17 cellular contexts compared by ENCODE assay signal in the genomic region with DNA sequence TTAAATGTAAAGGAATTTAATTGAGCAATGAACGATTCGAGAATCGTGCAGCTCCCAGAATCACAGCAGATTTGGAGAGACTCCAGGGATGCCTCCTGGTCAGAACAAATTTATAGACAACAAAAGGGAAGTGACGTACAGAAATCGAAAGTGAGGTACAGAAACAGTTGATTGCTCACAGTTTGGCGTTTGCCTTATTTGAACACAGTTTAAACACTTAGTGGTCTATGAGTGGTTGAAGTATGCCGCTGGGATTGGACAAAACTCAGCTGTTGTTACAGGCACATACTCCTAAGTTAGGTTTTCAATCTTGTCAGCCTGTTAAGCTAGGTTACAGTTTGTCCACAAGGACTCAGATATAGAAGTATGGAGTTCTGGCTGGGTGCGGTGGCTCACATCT.
DNase-seq lines count a peak whose midpoint lies in the region; ATAC-seq and TF ChIP-seq lines count a peak whose summit lies in the region.
"Had no signal": no experiment of that assay in that cellular context is flagged by ENCODE, and none has a peak within 500 bp of the region (broad histone marks: within the 10 kb centered on the region; RNA-seq: fewer than 3 reads in every experiment).

No MANE protein-coding gene starts in this region.

- TF ChIP-seq CTCF in NB4 (IDR thresholded peaks at IDR 0.05; ENCODE audit: low read depth, low read length) = no peak

- no peak for DNase-seq in activated naive CD8-positive, alpha-beta T cell treated with anti-CD3 and anti-CD28 coated beads, Interleukin-2, amount 10 ng/mL, durations not matched to agents 7 days and 5 days
- no peak for DNase-seq in activated naive CD8-positive, alpha-beta T cell treated with anti-CD3 and anti-CD28 coated beads for 36 hours
- DNase-seq in NB4 (ENCODE audit: low read depth) (peak; percentile 44), DMS114 treated with DMSO at 0.1 percent for 48 hours (lab: John Stamatoyannopoulos, UW; ENCODE audit: unreplicated experiment) (no peak), NCI-H2171 (lab: John Stamatoyannopoulos, UW) (no peak)
- DNase-seq: activated CD4-positive, alpha-beta T cell treated with anti-CD3 and anti-CD28 coated beads, Interleukin-2, amount 50 U/mL, for 1 hour; activated T-cell treated with anti-CD3 and anti-CD28 coated beads, Interleukin-2, amount 50 U/mL, for 72 hours; aorta; foreskin fibroblast; Kasumi-1; NCI-H2227 treated with DMSO at 0.1 percent for 48 hours; Peyer's patch had no signal

- no peaks in the 10 kb centered on the region for H3K36me3 Mint-ChIP-seq in activated naive CD8-positive, alpha-beta T cell treated with anti-CD3 and anti-CD28 coated beads, Interleukin-2, amount 10 ng/mL, durations not matched to agents 7 days and 5 days
- no peaks in the 10 kb centered on the region for H3K36me3 Mint-ChIP-seq in activated naive CD8-positive, alpha-beta T cell treated with anti-CD3 and anti-CD28 coated beads for 36 hours
- H3K36me3 Mint-ChIP-seq in activated T-helper 17 cell treated with anti-CD3 and anti-CD28 coated beads, Interleukin-2, amount 50 U/mL, for 72 hours (ENCODE audit: low read depth) = no peaks in the 10 kb centered on the region

- no peak for ATAC-seq in activated naive CD8-positive, alpha-beta T cell treated with anti-CD3 and anti-CD28 coated beads, Interleukin-2, amount 10 ng/mL, durations not matched to agents 7 days and 5 days (ENCODE audit: low read depth)
- ATAC-seq in activated T-helper 17 cell treated with anti-CD3 and anti-CD28 coated beads, Interleukin-2, amount 50 U/mL, for 72 hours (replicated peaks) = peak; percentile 44
- ATAC-seq in HG02938 (IDR thresholded peaks at IDR 0.05; ENCODE audit: unreplicated experiment) = no peak
- ATAC-seq in esophagus mucosa = no peak
- ATAC-seq: activated T-cell treated with anti-CD3 and anti-CD28 coated beads, Interleukin-2, amount 50 U/mL, for 72 hours had no signal

- no peaks in the 10 kb centered on the region for H3K9me3 Mint-ChIP-seq in activated naive CD8-positive, alpha-beta T cell treated with anti-CD3 and anti-CD28 coated beads, Interleukin-2, amount 10 ng/mL, durations not matched to agents 7 days and 5 days
- H3K9me3 Mint-ChIP-seq in activated naive CD8-positive, alpha-beta T cell treated with anti-CD3 and anti-CD28 coated beads for 36 hours = no peaks in the 10 kb centered on the region
- no peaks in the 10 kb centered on the region for H3K9me3 Mint-ChIP-seq in activated T-helper 17 cell treated with anti-CD3 and anti-CD28 coated beads, Interleukin-2, amount 50 U/mL, for 72 hours
- H3K9me3 Mint-ChIP-seq: activated T-cell treated with anti-CD3 and anti-CD28 coated beads, Interleukin-2, amount 50 U/mL, for 72 hours; dendritic cell treated with granulocyte-macrophage colony-stimulating factor and Interleukin-4, amounts not matched to agents 40 ng/mL and 50 ng/mL, for 4 days; T-helper 1 cell treated with Interleukin-12 subunit alpha and Interleukin-12 subunit beta and Interleukin-4 antibody, amounts not matched to agents 30 μg/mL and 1 μg/mL, for 36 hours had no signal

- no peak overlapping the region for H3K4me3 ChIP-seq in NB4 (ENCODE audit: low read depth, low read length)
- H3K4me3 ChIP-seq: Peyer's patch had no signal

- peaks cover 4% of the 10 kb centered on the region for H3K4me1 Mint-ChIP-seq in activated naive CD8-positive, alpha-beta T cell treated with anti-CD3 and anti-CD28 coated beads, Interleukin-2, amount 10 ng/mL, durations not matched to agents 7 days and 5 days
- peaks cover 2% of the 10 kb centered on the region for H3K4me1 Mint-ChIP-seq in activated naive CD8-positive, alpha-beta T cell treated with anti-CD3 and anti-CD28 coated beads for 36 hours
- H3K4me1 Mint-ChIP-seq in activated T-helper 17 cell treated with anti-CD3 and anti-CD28 coated beads, Interleukin-2, amount 50 U/mL, for 72 hours = no peaks in the 10 kb centered on the region

- TF ChIP-seq POLR2A in NB4 (IDR thresholded peaks at IDR 0.05; ENCODE audit: extremely low read depth, insufficient read length) = no peak

- H3K27me3 Mint-ChIP-seq in activated naive CD8-positive, alpha-beta T cell treated with anti-CD3 and anti-CD28 coated beads, Interleukin-2, amount 10 ng/mL, durations not matched to agents 7 days and 5 days = no peaks in the 10 kb centered on the region
- peaks cover 1% of the 10 kb centered on the region for H3K27me3 Mint-ChIP-seq in activated naive CD8-positive, alpha-beta T cell treated with anti-CD3 and anti-CD28 coated beads for 36 hours
- H3K27me3 Mint-ChIP-seq in activated T-helper 17 cell treated with anti-CD3 and anti-CD28 coated beads, Interleukin-2, amount 50 U/mL, for 72 hours = peaks cover 1% of the 10 kb centered on the region

- peak overlapping the region; percentile 40 for H3K27ac Mint-ChIP-seq in activated naive CD8-positive, alpha-beta T cell treated with anti-CD3 and anti-CD28 coated beads, Interleukin-2, amount 10 ng/mL, durations not matched to agents 7 days and 5 days
- H3K27ac Mint-ChIP-seq in activated naive CD8-positive, alpha-beta T cell treated with anti-CD3 and anti-CD28 coated beads for 36 hours = no peak overlapping the region
- no peak overlapping the region for H3K27ac Mint-ChIP-seq in activated T-helper 17 cell treated with anti-CD3 and anti-CD28 coated beads, Interleukin-2, amount 50 U/mL, for 72 hours
- H3K27ac Mint-ChIP-seq: activated T-cell treated with anti-CD3 and anti-CD28 coated beads, Interleukin-2, amount 50 U/mL, for 72 hours; dendritic cell treated with granulocyte-macrophage colony-stimulating factor and Interleukin-4, amounts not matched to agents 40 ng/mL and 50 ng/mL, for 4 days; T-helper 1 cell treated with Interleukin-12 subunit alpha and Interleukin-12 subunit beta and Interleukin-4 antibody, amounts not matched to agents 30 μg/mL and 1 μg/mL, for 36 hours had no signal

- no peak overlapping the region for H3K4me3 Mint-ChIP-seq in activated naive CD8-positive, alpha-beta T cell treated with anti-CD3 and anti-CD28 coated beads, Interleukin-2, amount 10 ng/mL, durations not matched to agents 7 days and 5 days
- H3K4me3 Mint-ChIP-seq in activated naive CD8-positive, alpha-beta T cell treated with anti-CD3 and anti-CD28 coated beads for 36 hours = no peak overlapping the region
- H3K4me3 Mint-ChIP-seq in activated T-helper 17 cell treated with anti-CD3 and anti-CD28 coated beads, Interleukin-2, amount 50 U/mL, for 72 hours = no peak overlapping the region
- H3K4me3 Mint-ChIP-seq: activated T-cell treated with anti-CD3 and anti-CD28 coated beads, Interleukin-2, amount 50 U/mL, for 72 hours; dendritic cell treated with granulocyte-macrophage colony-stimulating factor and Interleukin-4, amounts not matched to agents 40 ng/mL and 50 ng/mL, for 4 days; T-helper 1 cell treated with Interleukin-12 subunit alpha and Interleukin-12 subunit beta and Interleukin-4 antibody, amounts not matched to agents 30 μg/mL and 1 μg/mL, for 36 hours had no signal

- POLR2A ChIA-PET in activated naive CD8-positive, alpha-beta T cell treated with anti-CD3 and anti-CD28 coated beads, Interleukin-2, amount 10 ng/mL, durations not matched to agents 7 days and 5 days (lab: Charles Lee) = no interaction called here
